In genomic region chr14:102554835-102555819, GRCh38 we compare ENCODE assay signal across 8 cellular contexts. TPM values are rescaled to one million over a fixed set of nuclear protein-coding genes. Genes with fewer than 3 reads are reported as not detected.
DNase-seq lines count a peak whose midpoint lies in the region; ATAC-seq and TF ChIP-seq lines count a peak whose summit lies in the region.

No MANE protein-coding gene starts in this region.

- no peak overlapping the region for H3K27ac Mint-ChIP-seq in activated naive CD4-positive, alpha-beta T cell treated with anti-CD3 and anti-CD28 coated beads, Interleukin-2, amount 10 ng/mL, durations not matched to agents 7 days and 5 days

- H3K9me3 Mint-ChIP-seq in activated naive CD4-positive, alpha-beta T cell treated with anti-CD3 and anti-CD28 coated beads, Interleukin-2, amount 10 ng/mL, durations not matched to agents 7 days and 5 days = no peaks in the 10 kb centered on the region

- CTCF ChIA-PET in activated naive CD4-positive, alpha-beta T cell treated with anti-CD3 and anti-CD28 coated beads, Interleukin-2, amount 10 ng/mL, durations not matched to agents 7 days and 5 days (lab: Charles Lee) = no interaction called here

- WGBS in sigmoid colon, 2 donors = 4 to 6% methylated on average over 94 of the region's 94 CpGs

- H3K27ac ChIP-seq in OCI-LY3 (ENCODE audit: low read length) (no peak overlapping the region), sigmoid colon (peak overlapping the region; percentile 60 to 79 (median 64))

- H3K9me3 ChIP-seq in OCI-LY3 (ENCODE audit: insufficient read depth, low read length) = no peaks in the 10 kb centered on the region
- H3K9me3 ChIP-seq in sigmoid colon = no peaks in the 10 kb centered on the region

- H3K79me2 ChIP-seq in OCI-LY3 (ENCODE audit: low read length) = no peaks in the 10 kb centered on the region

- peak overlapping the region; percentile 53 for H3K9ac ChIP-seq in OCI-LY3 (ENCODE audit: low read length)

- H3K27me3 ChIP-seq in OCI-LY3 (ENCODE audit: low read depth, low read length) (no peaks in the 10 kb centered on the region), sigmoid colon (peaks cover 0 to 9% (median 0%) of the 10 kb centered on the region in 3 donors)

- TF ChIP-seq CTCF in OCI-LY3 (IDR thresholded peaks at IDR 0.05; ENCODE audit: low read depth, low read length) = no peak
- TF ChIP-seq CTCF in sigmoid colon (IDR thresholded peaks at IDR 0.05) = no peak

- ATAC-seq in GM19043 (IDR thresholded peaks at IDR 0.05; ENCODE audit: low read depth, unreplicated experiment) (peak; percentile 53), left ventricle myocardium superior (peak; percentile 79), HG02870 (IDR thresholded peaks at IDR 0.05; ENCODE audit: unreplicated experiment) (no peak)

- peak overlapping the region; percentile 45 for H3K4me2 ChIP-seq in OCI-LY3 (ENCODE audit: low read length)

- H3K36me3 Mint-ChIP-seq in activated naive CD4-positive, alpha-beta T cell treated with anti-CD3 and anti-CD28 coated beads, Interleukin-2, amount 10 ng/mL, durations not matched to agents 7 days and 5 days = no peaks in the 10 kb centered on the region

- H3K4me3 Mint-ChIP-seq in activated naive CD4-positive, alpha-beta T cell treated with anti-CD3 and anti-CD28 coated beads, Interleukin-2, amount 10 ng/mL, durations not matched to agents 7 days and 5 days = peak overlapping the region; percentile 64

- TF ChIP-seq EP300 in sigmoid colon (IDR thresholded peaks at IDR 0.05) = no peak

- H3K4me1 Mint-ChIP-seq in activated naive CD4-positive, alpha-beta T cell treated with anti-CD3 and anti-CD28 coated beads, Interleukin-2, amount 10 ng/mL, durations not matched to agents 7 days and 5 days = peaks cover 3% of the 10 kb centered on the region

- H3K36me3 ChIP-seq in OCI-LY3 (replicated peaks; ENCODE audit: low read depth, low read length) (no peaks in the 10 kb centered on the region), sigmoid colon (no peaks in the 10 kb centered on the region)

- peak; percentile 82 for DNase-seq in activated naive CD4-positive, alpha-beta T cell treated with anti-CD3 and anti-CD28 coated beads, Interleukin-2, amount 10 ng/mL, durations not matched to agents 7 days and 5 days
- DNase-seq in left ventricle myocardium superior (peak; percentile 57), sigmoid colon (no peak), occipital lobe (lab: John Stamatoyannopoulos, UW) (no peak), KG1 (lab: John Stamatoyannopoulos, UW) (no peak)

- peaks cover 27% of the 10 kb centered on the region for H3K27me3 Mint-ChIP-seq in activated naive CD4-positive, alpha-beta T cell treated with anti-CD3 and anti-CD28 coated beads, Interleukin-2, amount 10 ng/mL, durations not matched to agents 7 days and 5 days

- H3K4me3 ChIP-seq in OCI-LY3 (ENCODE audit: low read length) (peak overlapping the region; percentile 76), sigmoid colon (peak overlapping the region; percentile 60 to 98 (median 67))

- no peak overlapping the region for H2AFZ ChIP-seq in OCI-LY3 (ENCODE audit: low read depth, low read length)

- no peak for TF ChIP-seq POLR2A in sigmoid colon (IDR thresholded peaks at IDR 0.05)

- no peaks in the 10 kb centered on the region for H4K20me1 ChIP-seq in OCI-LY3 (ENCODE audit: insufficient read depth, low read length)

- H3K4me1 ChIP-seq in OCI-LY3 (ENCODE audit: low read length) (peaks cover 5% of the 10 kb centered on the region), sigmoid colon (peaks cover 0 to 5% (median 4%) of the 10 kb centered on the region in 4 donors)

- intact Hi-C loops in left ventricle myocardium superior (cut with micrococcal nuclease) (no loop called here), sigmoid colon (cut with DNase I) (no loop called here)

RNA-seq across cellular contexts. Expression of gene RCOR1, which starts 37.3 kb away (rescaled TPM):
- total RNA-seq in left ventricle myocardium superior = 13.0 TPM
- 10 to 100 TPM in 3 of 4 donors, 1 to 10 TPM in 1; 8.9 to 11.9 (median 11.8) TPM for total RNA-seq in sigmoid colon
- polyA plus RNA-seq in sigmoid colon = 10 to 100 TPM in 2 of 3 donors, 1 to 10 TPM in 1; 7.2 to 12.5 (median 10.6) TPM
- total RNA-seq in occipital lobe = 13.1 TPM

RNA-seq across cellular contexts. Expression of gene ANKRD9, which starts 45.6 kb away (rescaled TPM):
- total RNA-seq in left ventricle myocardium superior = 167 TPM
- 10 to 100 TPM; 16.1 to 36.0 (median 23.4) TPM for total RNA-seq in sigmoid colon
- 10 to 100 TPM in 2 of 3 donors, 1 to 10 TPM in 1; 9.6 to 28.7 (median 16.4) TPM for polyA plus RNA-seq in sigmoid colon
- 5.9 TPM for total RNA-seq in occipital lobe

Comparison
In these comparisons a context has a peak if more than half of its experiments do, and no peak if none do; other contexts are left out.
1. DNase-seq: peak in activated naive CD4-positive, alpha-beta T cell treated with anti-CD3 and anti-CD28 coated beads, Interleukin-2, amount 10 ng/mL, durations not matched to agents 7 days and 5 days (single experiment) and left ventricle myocardium superior (single experiment); none in sigmoid colon (single experiment), occipital lobe (single experiment) and KG1 (single experiment).